22 cellular contexts compared by ENCODE assay signal in the genomic region with DNA sequence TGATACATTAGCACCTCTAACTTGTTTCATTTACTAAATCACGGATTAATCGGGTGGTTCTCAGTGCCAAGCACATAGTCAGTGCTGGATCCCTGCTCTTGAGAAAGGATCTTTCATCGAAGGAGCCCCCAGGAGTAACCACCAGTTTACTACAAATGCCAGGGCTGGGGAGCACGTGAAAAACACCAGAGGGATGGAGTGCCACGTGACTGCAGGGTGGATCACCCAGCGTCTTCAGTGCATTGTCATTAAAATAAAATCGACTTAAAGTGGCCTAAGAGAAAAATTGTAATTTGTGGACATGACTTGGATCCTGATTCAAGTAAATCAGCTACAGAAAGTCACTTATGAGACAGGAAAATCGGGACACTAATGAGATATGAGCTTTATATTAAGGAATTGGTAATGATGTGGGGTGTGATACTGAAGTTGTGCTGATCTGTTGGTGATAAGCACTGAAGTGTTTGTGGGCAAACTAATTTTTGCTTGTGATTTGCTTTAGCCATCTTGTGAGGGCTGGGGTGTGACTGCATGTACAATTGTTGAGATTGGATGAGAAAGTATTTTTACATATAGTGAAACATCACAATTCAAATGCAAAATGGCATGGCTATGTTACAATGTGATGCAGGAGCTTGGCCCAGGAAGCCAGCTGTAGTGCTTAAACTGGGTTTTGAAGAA.
A peak's percentile ranks its signal among the peaks of the same experiment; 100 is the strongest.
DNase-seq lines count a peak whose midpoint lies in the region; ATAC-seq and TF ChIP-seq lines count a peak whose summit lies in the region.
"Had no signal": no experiment of that assay in that cellular context is flagged by ENCODE, and none has a peak within 500 bp of the region (broad histone marks: within the 10 kb centered on the region; RNA-seq: fewer than 3 reads in every experiment).

No MANE protein-coding gene starts in this region.

- H3K9me3 ChIP-seq in endodermal cell (ENCODE audit: control insufficient read depth, low read length), result no peaks in the 10 kb centered on the region
- no peaks in the 10 kb centered on the region for H3K9me3 ChIP-seq in tibial artery
- H3K9me3 ChIP-seq in ovary, result no peaks in the 10 kb centered on the region
- no peaks in the 10 kb centered on the region for H3K9me3 ChIP-seq in uterus
- H3K9me3 ChIP-seq: esophagus squamous epithelium, spleen, thoracic aorta had no signal

- H3K27ac ChIP-seq in endodermal cell (ENCODE audit: low read depth, low read length) (no peak overlapping the region), tibial artery (no peak overlapping the region), ovary (no peak overlapping the region), uterus (no peak overlapping the region)
- H3K27ac ChIP-seq: SK-N-MC, thoracic aorta had no signal

- 85 to 90% methylated on average over 7 to 8 of the region's 8 CpGs for WGBS in endodermal cell (ENCODE audit: insufficient coverage in 1 of 2, insufficient read length in 1 of 2), 2 experiments
- WGBS in ovary, 3 donors, result 91% methylated on average over 8 of the region's 8 CpGs

- peaks cover 64% of the 10 kb centered on the region for H3K4me1 Mint-ChIP-seq in activated naive CD4-positive, alpha-beta T cell treated with anti-CD3 and anti-CD28 coated beads, Interleukin-2, amount 10 ng/mL, durations not matched to agents 7 days and 5 days
- H3K4me1 Mint-ChIP-seq in activated CD4-positive, alpha-beta memory T cell treated with anti-CD3 and anti-CD28 coated beads, Interleukin-2, amount 10 ng/mL, durations not matched to agents 7 days and 5 days, result peaks cover 72% of the 10 kb centered on the region
- peaks cover 24% of the 10 kb centered on the region for H3K4me1 Mint-ChIP-seq in endodermal cell
- peaks cover 69 to 95% of the 10 kb centered on the region in 2 donors for H3K4me1 Mint-ChIP-seq in stimulated activated naive B cell treated with anti-CD40 and anti-IgM and Interleukin-4, amounts not matched to agents 10 μg/mL and 1 μg/mL and 100 μg/mL, for 72 hours

- H3K9me3 Mint-ChIP-seq in activated naive CD4-positive, alpha-beta T cell treated with anti-CD3 and anti-CD28 coated beads, Interleukin-2, amount 10 ng/mL, durations not matched to agents 7 days and 5 days, result no peaks in the 10 kb centered on the region
- H3K9me3 Mint-ChIP-seq in activated CD4-positive, alpha-beta memory T cell treated with anti-CD3 and anti-CD28 coated beads, Interleukin-2, amount 10 ng/mL, durations not matched to agents 7 days and 5 days, result no peaks in the 10 kb centered on the region
- no peaks in the 10 kb centered on the region for H3K9me3 Mint-ChIP-seq in endodermal cell
- peaks cover 11 to 21% of the 10 kb centered on the region in 2 donors for H3K9me3 Mint-ChIP-seq in stimulated activated naive B cell treated with anti-CD40 and anti-IgM and Interleukin-4, amounts not matched to agents 10 μg/mL and 1 μg/mL and 100 μg/mL, for 72 hours
- H3K9me3 Mint-ChIP-seq: HFFc6 had no signal

- H3K4me3 ChIP-seq in endodermal cell (ENCODE audit: low read length) (no peak overlapping the region), tibial artery (no peak overlapping the region), ovary (no peak overlapping the region), uterus (no peak overlapping the region)
- H3K4me3 ChIP-seq: esophagus squamous epithelium, SK-N-MC, spleen, thoracic aorta had no signal

- peak overlapping the region; percentile 56 for H3K27ac Mint-ChIP-seq in activated naive CD4-positive, alpha-beta T cell treated with anti-CD3 and anti-CD28 coated beads, Interleukin-2, amount 10 ng/mL, durations not matched to agents 7 days and 5 days
- peak overlapping the region; percentile 50 for H3K27ac Mint-ChIP-seq in activated CD4-positive, alpha-beta memory T cell treated with anti-CD3 and anti-CD28 coated beads, Interleukin-2, amount 10 ng/mL, durations not matched to agents 7 days and 5 days
- H3K27ac Mint-ChIP-seq in endodermal cell, result no peak overlapping the region
- H3K27ac Mint-ChIP-seq in stimulated activated naive B cell treated with anti-CD40 and anti-IgM and Interleukin-4, amounts not matched to agents 10 μg/mL and 1 μg/mL and 100 μg/mL, for 72 hours, result peak overlapping the region; percentile 98
- H3K27ac Mint-ChIP-seq: HFFc6 had no signal

- ATAC-seq in stimulated activated naive B cell treated with anti-CD40 and anti-IgM and Interleukin-4, amounts not matched to agents 10 μg/mL and 1 μg/mL and 100 μg/mL, for 72 hours (replicated peaks), result no peak
- ATAC-seq: left lobe of liver, Panc1 had no signal

- TF ChIP-seq CTCF in endodermal cell (conservative IDR thresholded peaks at IDR 0.05) (no peak), tibial artery (IDR thresholded peaks at IDR 0.05) (no peak), ovary (IDR thresholded peaks at IDR 0.05) (no peak), uterus (IDR thresholded peaks at IDR 0.05) (no peak)

- H3K9ac ChIP-seq in endodermal cell (ENCODE audit: extremely low read depth, low read length, poor library complexity, severe bottlenecking), result no peak overlapping the region

- no peaks in the 10 kb centered on the region for H3K27me3 Mint-ChIP-seq in activated naive CD4-positive, alpha-beta T cell treated with anti-CD3 and anti-CD28 coated beads, Interleukin-2, amount 10 ng/mL, durations not matched to agents 7 days and 5 days
- H3K27me3 Mint-ChIP-seq in activated CD4-positive, alpha-beta memory T cell treated with anti-CD3 and anti-CD28 coated beads, Interleukin-2, amount 10 ng/mL, durations not matched to agents 7 days and 5 days, result no peaks in the 10 kb centered on the region
- H3K27me3 Mint-ChIP-seq in endodermal cell (ENCODE audit: insufficient read depth), result no peaks in the 10 kb centered on the region
- no peaks in the 10 kb centered on the region for H3K27me3 Mint-ChIP-seq in stimulated activated naive B cell treated with anti-CD40 and anti-IgM and Interleukin-4, amounts not matched to agents 10 μg/mL and 1 μg/mL and 100 μg/mL, for 72 hours

- H3K4me3 Mint-ChIP-seq in activated naive CD4-positive, alpha-beta T cell treated with anti-CD3 and anti-CD28 coated beads, Interleukin-2, amount 10 ng/mL, durations not matched to agents 7 days and 5 days, result no peak overlapping the region
- no peak overlapping the region for H3K4me3 Mint-ChIP-seq in activated CD4-positive, alpha-beta memory T cell treated with anti-CD3 and anti-CD28 coated beads, Interleukin-2, amount 10 ng/mL, durations not matched to agents 7 days and 5 days
- no peak overlapping the region for H3K4me3 Mint-ChIP-seq in endodermal cell
- H3K4me3 Mint-ChIP-seq in stimulated activated naive B cell treated with anti-CD40 and anti-IgM and Interleukin-4, amounts not matched to agents 10 μg/mL and 1 μg/mL and 100 μg/mL, for 72 hours, result peak overlapping the region; percentile 18 to 38
- H3K4me3 Mint-ChIP-seq: HFFc6 had no signal

- H3K36me3 Mint-ChIP-seq in activated naive CD4-positive, alpha-beta T cell treated with anti-CD3 and anti-CD28 coated beads, Interleukin-2, amount 10 ng/mL, durations not matched to agents 7 days and 5 days, result peaks cover 41% of the 10 kb centered on the region
- H3K36me3 Mint-ChIP-seq in activated CD4-positive, alpha-beta memory T cell treated with anti-CD3 and anti-CD28 coated beads, Interleukin-2, amount 10 ng/mL, durations not matched to agents 7 days and 5 days (ENCODE audit: low read depth), result peaks cover 43% of the 10 kb centered on the region
- H3K36me3 Mint-ChIP-seq in endodermal cell (ENCODE audit: low read depth), result peaks cover 3% of the 10 kb centered on the region
- peaks cover 54 to 74% of the 10 kb centered on the region in 2 donors for H3K36me3 Mint-ChIP-seq in stimulated activated naive B cell treated with anti-CD40 and anti-IgM and Interleukin-4, amounts not matched to agents 10 μg/mL and 1 μg/mL and 100 μg/mL, for 72 hours

- H3K27me3 ChIP-seq in endodermal cell (ENCODE audit: control insufficient read depth, insufficient read depth, low read length, poor library complexity, severe bottlenecking) (no peaks in the 10 kb centered on the region), tibial artery (no peaks in the 10 kb centered on the region), ovary (no peaks in the 10 kb centered on the region), uterus (no peaks in the 10 kb centered on the region)
- H3K27me3 ChIP-seq: esophagus squamous epithelium, spleen had no signal

- H3K4me1 ChIP-seq in endodermal cell (ENCODE audit: control insufficient read depth, insufficient read depth, low read length) (peaks cover 3% of the 10 kb centered on the region), tibial artery (peaks cover 0 to 45% (median 31%) of the 10 kb centered on the region in 4 donors), ovary (ENCODE audit: insufficient read depth) (peaks cover 13% of the 10 kb centered on the region), uterus (no peaks in the 10 kb centered on the region)

- CTCF ChIA-PET in activated naive CD4-positive, alpha-beta T cell treated with anti-CD3 and anti-CD28 coated beads, Interleukin-2, amount 10 ng/mL, durations not matched to agents 7 days and 5 days (lab: Charles Lee), result no interaction called here
- CTCF ChIA-PET in activated CD4-positive, alpha-beta memory T cell treated with anti-CD3 and anti-CD28 coated beads, Interleukin-2, amount 10 ng/mL, durations not matched to agents 7 days and 5 days (lab: Charles Lee), result interaction anchor here (1.0 kb wide), 1 partner anchor 11 kb away, joined by 3 read pairs; no protein-coding TSS in a partner anchor

- intact Hi-C loops in tibial artery (cut with DNase I; ENCODE audit: low total_unique reads) (no loop called here), ovary (cut with DNase I) (no loop called here), uterus (cut with DNase I; ENCODE audit: low total_unique reads) (no loop called here)

- peaks cover 3% of the 10 kb centered on the region for H3K36me3 ChIP-seq in endodermal cell (ENCODE audit: control insufficient read depth, insufficient read depth, low read length)
- H3K36me3 ChIP-seq in tibial artery, result no peaks in the 10 kb centered on the region
- H3K36me3 ChIP-seq in ovary, result no peaks in the 10 kb centered on the region
- H3K36me3 ChIP-seq in uterus, result no peaks in the 10 kb centered on the region
- H3K36me3 ChIP-seq: esophagus squamous epithelium, thoracic aorta had no signal

- TF ChIP-seq POLR2A in ovary (IDR thresholded peaks at IDR 0.05) (no peak), uterus (IDR thresholded peaks at IDR 0.05) (no peak)

- no peak for DNase-seq in activated naive CD4-positive, alpha-beta T cell treated with anti-CD3 and anti-CD28 coated beads, Interleukin-2, amount 10 ng/mL, durations not matched to agents 7 days and 5 days
- no peak for DNase-seq in activated naive CD4-positive, alpha-beta T cell (lab: John Stamatoyannopoulos, UW)
- no peak for DNase-seq in activated CD4-positive, alpha-beta memory T cell treated with anti-CD3 and anti-CD28 coated beads, Interleukin-2, amount 10 ng/mL, durations not matched to agents 7 days and 5 days
- peak; percentile 38 for DNase-seq in endodermal cell
- no peak for DNase-seq in stimulated activated naive B cell treated with anti-CD40 and anti-IgM and Interleukin-4, amounts not matched to agents 10 μg/mL and 1 μg/mL and 100 μg/mL, for 72 hours
- no peak for DNase-seq in tibial artery
- no peak for DNase-seq in ovary
- DNase-seq in uterus, result no peak
- DNase-seq: amygdala; central memory CD4-positive, alpha-beta T cell; DND-41; effector CD4-positive, alpha-beta T cell; esophagus squamous epithelium; HFFc6; NCI-H1694; nucleus accumbens; retina; spleen had no signal

- POLR2A ChIA-PET in activated CD4-positive, alpha-beta memory T cell treated with anti-CD3 and anti-CD28 coated beads, Interleukin-2, amount 10 ng/mL, durations not matched to agents 7 days and 5 days (lab: Charles Lee), result interaction anchor here (1.0 kb wide), 1 partner anchor 8 kb away, joined by 3 read pairs; no protein-coding TSS in a partner anchor

- TF ChIP-seq EP300 in ovary (IDR thresholded peaks at IDR 0.05), result no peak

Comparison
In these comparisons a context has a peak if more than half of its experiments do, and no peak if none do; other contexts are left out.
1. H3K4me3 Mint-ChIP-seq: peak in stimulated activated naive B cell treated with anti-CD40 and anti-IgM and Interleukin-4, amounts not matched to agents 10 μg/mL and 1 μg/mL and 100 μg/mL, for 72 hours (2 of 2); none in activated naive CD4-positive, alpha-beta T cell treated with anti-CD3 and anti-CD28 coated beads, Interleukin-2, amount 10 ng/mL, durations not matched to agents 7 days and 5 days (single experiment), activated CD4-positive, alpha-beta memory T cell treated with anti-CD3 and anti-CD28 coated beads, Interleukin-2, amount 10 ng/mL, durations not matched to agents 7 days and 5 days (single experiment) and endodermal cell (single experiment).